In genomic region chr1:58166417-58166816, GRCh38 we compare ENCODE assay signal across 34 cellular contexts.
"Had no signal": no experiment of that assay in that cellular context is flagged by ENCODE, and none has a peak within 500 bp of the region (broad histone marks: within the 10 kb centered on the region; RNA-seq: fewer than 3 reads in every experiment).

No MANE protein-coding gene starts in this region.

- DNase-seq: Karpas-422, Kasumi-1, MG63, MM.1S, MV-4-11, NCI-H1048, NCI-H1092, NCI-H1092 treated with DMSO at 0.1 percent for 48 hours, NCI-H1105, NCI-H1105 treated with DMSO at 0.1 percent for 48 hours, NCI-H1417, NCI-H1417 treated with DMSO at 0.1 percent for 48 hours, NCI-H1436, NCI-H1436 treated with DMSO at 0.1 percent for 48 hours, NCI-H146, NCI-H1694, NCI-H1694 treated with DMSO at 0.1 percent for 48 hours, NCI-H187, NCI-H187 treated with DMSO at 0.1 percent for 48 hours, NCI-H1930, NCI-H2029, NCI-H2029 treated with DMSO at 0.1 percent for 48 hours, NCI-H2081, NCI-H2081 treated with DMSO at 0.1 percent for 48 hours, NCI-H2107, NCI-H2171, NCI-H2171 treated with DMSO at 0.1 percent for 48 hours, NCI-H2227 treated with DMSO at 0.1 percent for 48 hours, NCI-H226, NCI-H345, NCI-H446, NCI-H446 treated with DMSO at 0.1 percent for 48 hours, NCI-H510A, NCI-H510A treated with DMSO at 0.1 percent for 48 hours had no signal

- H3K4me3 ChIP-seq: MG63 had no signal

- H3K9me3 ChIP-seq: MG63 had no signal

- H3K36me3 ChIP-seq: MG63 had no signal

- H3K27me3 ChIP-seq: MG63 had no signal
